In genomic region chr7:102273749-102274712, GRCh38 we compare ENCODE assay signal across 12 cellular contexts. TPM values are rescaled to one million over a fixed set of nuclear protein-coding genes. Genes with fewer than 3 reads are reported as not detected.
A peak's percentile ranks its signal among the peaks of the same experiment; 100 is the strongest.
DNase-seq lines count a peak whose midpoint lies in the region; ATAC-seq and TF ChIP-seq lines count a peak whose summit lies in the region.
"Had no signal": no experiment of that assay in that cellular context is flagged by ENCODE, and none has a peak within 500 bp of the region (broad histone marks: within the 10 kb centered on the region; RNA-seq: fewer than 3 reads in every experiment).

No MANE protein-coding gene starts in this region.

- H3K27me3 ChIP-seq in GM23338 (ENCODE audit: insufficient read depth): no peaks in the 10 kb centered on the region
- no peaks in the 10 kb centered on the region for H3K27me3 ChIP-seq in brain microvascular endothelial cell (replicated peaks)
- no peaks in the 10 kb centered on the region for H3K27me3 ChIP-seq in BE2C

- ATAC-seq in GM23338: peak; percentile 8; the same call in 2 of the 3 replicates
- no peak for ATAC-seq in HG03342 (IDR thresholded peaks at IDR 0.05; ENCODE audit: unreplicated experiment)

- DNase-seq in GM23338 (ENCODE audit: low spot score): no peak
- DNase-seq in NCI-H460 (ENCODE audit: extremely low read depth, low read depth): peak; percentile 58
- peak; percentile 60 for DNase-seq in brain microvascular endothelial cell
- no peak for DNase-seq in nephron progenitor cell
- no peak for DNase-seq in AML-193 (lab: John Stamatoyannopoulos, UW)
- DNase-seq in BE2C: no peak
- no peak for DNase-seq in NCI-H1105 (lab: John Stamatoyannopoulos, UW)
- DNase-seq: activated T-cell treated with anti-CD3 and anti-CD28 coated beads, Interleukin-2, amount 50 U/mL, for 24 hours; stimulated activated CD4-positive, alpha-beta T cell treated with anti-CD3 and anti-CD28 coated beads, Interleukin-2, amount 100 ng/mL, for 24 hours; substantia nigra had no signal

- H3K4me1 Mint-ChIP-seq in GM23338 (peaks cover 7% of the 10 kb centered on the region), nephron progenitor cell (peaks cover 9% of the 10 kb centered on the region)

- no peak overlapping the region for H3K27ac Mint-ChIP-seq in GM23338
- peak overlapping the region; percentile 57 for H3K27ac Mint-ChIP-seq in nephron progenitor cell
- H3K27ac Mint-ChIP-seq: activated T-cell treated with anti-CD3 and anti-CD28 coated beads, Interleukin-2, amount 50 U/mL, for 24 hours; nephron had no signal

- H3K9me3 ChIP-seq in BE2C: no peaks in the 10 kb centered on the region

- no peak for TF ChIP-seq CTCF in GM23338 (conservative IDR thresholded peaks at IDR 0.05; ENCODE audit: low read depth in 2 of 2)
- TF ChIP-seq CTCF in brain microvascular endothelial cell (IDR thresholded peaks at IDR 0.05; ENCODE audit: low read depth, low read length, missing control alignments): no peak
- TF ChIP-seq CTCF in nephron progenitor cell (IDR thresholded peaks at IDR 0.05): no peak
- no peak for TF ChIP-seq CTCF in BE2C (IDR thresholded peaks at IDR 0.05; ENCODE audit: low read depth, low read length)

- H3K9me3 Mint-ChIP-seq in GM23338 (no peaks in the 10 kb centered on the region; the same call in 2 of the 3 replicates), nephron progenitor cell (no peaks in the 10 kb centered on the region)
- H3K9me3 Mint-ChIP-seq: activated T-cell treated with anti-CD3 and anti-CD28 coated beads, Interleukin-2, amount 50 U/mL, for 24 hours; nephron had no signal

- H3K36me3 ChIP-seq in GM23338 (ENCODE audit: insufficient read depth) (no peaks in the 10 kb centered on the region), brain microvascular endothelial cell (replicated peaks) (no peaks in the 10 kb centered on the region), BE2C (no peaks in the 10 kb centered on the region)

- H3K27ac ChIP-seq in GM23338 (ENCODE audit: low read depth) (no peak overlapping the region), brain microvascular endothelial cell (no peak overlapping the region)

- H3K4me3 Mint-ChIP-seq in GM23338 (no peak overlapping the region), nephron progenitor cell (no peak overlapping the region)
- H3K4me3 Mint-ChIP-seq: activated T-cell treated with anti-CD3 and anti-CD28 coated beads, Interleukin-2, amount 50 U/mL, for 24 hours; nephron had no signal

- no peaks in the 10 kb centered on the region for H3K79me2 ChIP-seq in GM23338 (replicated peaks; ENCODE audit: insufficient read depth)

- H3K27me3 Mint-ChIP-seq in GM23338 (ENCODE audit: insufficient read depth, low read depth, poor library complexity) (peaks cover 7% of the 10 kb centered on the region), nephron progenitor cell (ENCODE audit: low read depth, poor library complexity) (no peaks in the 10 kb centered on the region)
- H3K27me3 Mint-ChIP-seq: activated T-cell treated with anti-CD3 and anti-CD28 coated beads, Interleukin-2, amount 50 U/mL, for 24 hours had no signal

- no peak overlapping the region for H2AFZ ChIP-seq in GM23338

- no peak overlapping the region for H3K4me2 ChIP-seq in GM23338

- H3K4me3 ChIP-seq in GM23338: no peak overlapping the region
- no peak overlapping the region for H3K4me3 ChIP-seq in brain microvascular endothelial cell (ENCODE audit: low read depth, low read length)
- H3K4me3 ChIP-seq in BE2C (ENCODE audit: low read depth, low read length): no peak overlapping the region

- H3K4me1 ChIP-seq in GM23338 (ENCODE audit: insufficient read depth): no peaks in the 10 kb centered on the region
- no peaks in the 10 kb centered on the region for H3K4me1 ChIP-seq in BE2C

- H3F3A ChIP-seq in GM23338 (replicated peaks; ENCODE audit: low read depth): no peaks in the 10 kb centered on the region

- H3K9me2 ChIP-seq in GM23338 (ENCODE audit: insufficient read depth): no peaks in the 10 kb centered on the region

- in situ Hi-C loops in brain microvascular endothelial cell (cut with HindIII; ENCODE audit: low pct_ligation_motif_present, low sequenced_read_pairs): no loop called here

- H3K36me3 Mint-ChIP-seq in GM23338 (ENCODE audit: low read depth) (no peaks in the 10 kb centered on the region), nephron progenitor cell (ENCODE audit: low read depth) (no peaks in the 10 kb centered on the region)

- H4K20me1 ChIP-seq in GM23338 (replicated peaks; ENCODE audit: insufficient read depth): no peaks in the 10 kb centered on the region; the same call in 1 of the 2 replicates

TF ChIP-seq in GM23338, 12 proteins besides CTCF, POLR2A, EP300 and RAD21 (continues in another document):
- no peak for TF ChIP-seq ZNF462 (CRISPR knock-in tag; IDR thresholded peaks at IDR 0.05)
- TF ChIP-seq STAT1 (IDR thresholded peaks at IDR 0.05; ENCODE audit: unreplicated experiment): no peak

RNA-seq across cellular contexts. Expression of gene SH2B2, which starts 12.6 kb away (rescaled TPM):
- 21.9 and 30.3 TPM in 2 replicates for total RNA-seq in GM23338 (2014; rRNA removed; shearing (Covaris generic))
- polyA plus RNA-seq in GM23338 (2016; fragmentation: Nextera tagmentation; extraction: Ambion mirVana): 5.6 and 8.7 TPM in 2 replicates
- total RNA-seq in NCI-H460 (2014; rRNA removed; shearing (Covaris generic)): 3.2 and 3.3 TPM in 2 replicates
- polyA plus RNA-seq in NCI-H460 (2014; cell fraction: nucleus; rRNA removed): 7.5 and 16.9 TPM in 2 replicates
- polyA plus RNA-seq in BE2C (2012; ENCODE audit: insufficient read depth, insufficient read length, low read depth): 16.9 TPM

Comparison
In these comparisons a context has a peak if more than half of its experiments do, and no peak if none do; other contexts are left out.
1. DNase-seq: peak in NCI-H460 (single experiment) and brain microvascular endothelial cell (single experiment); none in GM23338 (single experiment), nephron progenitor cell (single experiment), AML-193 (0 of 2), BE2C (single experiment) and NCI-H1105 (single experiment).